In genomic region chr22:42814215-42814614, GRCh38 we compare ENCODE assay signal across 16 cellular contexts. TPM values are rescaled to one million over a fixed set of nuclear protein-coding genes. Genes with fewer than 3 reads are reported as not detected.
A peak's percentile ranks its signal among the peaks of the same experiment; 100 is the strongest.
DNase-seq lines count a peak whose midpoint lies in the region; ATAC-seq, FAIRE-seq and TF ChIP-seq lines count a peak whose summit lies in the region.
"Had no signal": no experiment of that assay in that cellular context is flagged by ENCODE, and none has a peak within 500 bp of the region (broad histone marks: within the 10 kb centered on the region; RNA-seq: fewer than 3 reads in every experiment).

No MANE protein-coding gene starts in this region.

- intact Hi-C loops in endothelial cell of umbilical vein (cut with micrococcal nuclease): no loop called here

- no peak for TF ChIP-seq POLR2A in endothelial cell of umbilical vein (IDR thresholded peaks at IDR 0.05; ENCODE audit: low read depth, low read length)

- H3K4me1 Mint-ChIP-seq in activated CD4-positive, alpha-beta memory T cell treated with anti-CD3 and anti-CD28 coated beads, Interleukin-2, amount 10 ng/mL, durations not matched to agents 7 days and 5 days: no peaks in the 10 kb centered on the region
- H3K4me1 Mint-ChIP-seq: activated CD8-positive, alpha-beta memory T cell treated with anti-CD3 and anti-CD28 coated beads, Interleukin-2, amount 10 ng/mL, durations not matched to agents 7 days and 5 days; GM23338 had no signal

- no peak overlapping the region for H3K9ac ChIP-seq in endothelial cell of umbilical vein (replicated peaks; ENCODE audit: extremely low read depth, insufficient read depth, low read length)

- H3K27ac Mint-ChIP-seq in activated CD4-positive, alpha-beta memory T cell treated with anti-CD3 and anti-CD28 coated beads, Interleukin-2, amount 10 ng/mL, durations not matched to agents 7 days and 5 days: no peak overlapping the region
- H3K27ac Mint-ChIP-seq: activated CD8-positive, alpha-beta memory T cell treated with anti-CD3 and anti-CD28 coated beads, Interleukin-2, amount 10 ng/mL, durations not matched to agents 7 days and 5 days; activated naive CD8-positive, alpha-beta T cell; GM23338 had no signal

- no peak for ATAC-seq in GM21390 (IDR thresholded peaks at IDR 0.05; ENCODE audit: unreplicated experiment)
- ATAC-seq: A549; activated CD8-positive, alpha-beta memory T cell treated with anti-CD3 and anti-CD28 coated beads, Interleukin-2, amount 10 ng/mL, durations not matched to agents 7 days and 5 days; GM23338 had no signal

- no TSS peak for BruUV-seq in endothelial cell of umbilical vein (replicated peaks; lab: Mats Ljungman, UMichigan)

- no peaks in the 10 kb centered on the region for H3K9me3 ChIP-seq in endothelial cell of umbilical vein (replicated peaks; ENCODE audit: control insufficient read depth, insufficient read depth, low read length)
- H3K9me3 ChIP-seq: A549, esophagus muscularis mucosa, neutrophil, transverse colon had no signal

- DNase-seq in NCI-H2227 (lab: John Stamatoyannopoulos, UW; ENCODE audit: unreplicated experiment) (peak; percentile 46), NCI-H2227 treated with DMSO at 0.1 percent for 48 hours (lab: John Stamatoyannopoulos, UW) (no peak), NCI-H69 (lab: John Stamatoyannopoulos, UW) (peak; percentile 98), endothelial cell of umbilical vein (ENCODE audit: low read depth, low spot score) (peak; percentile 80), retina (no peak)
- DNase-seq in activated CD4-positive, alpha-beta memory T cell treated with anti-CD3 and anti-CD28 coated beads, Interleukin-2, amount 10 ng/mL, durations not matched to agents 7 days and 5 days: no peak
- no peak for DNase-seq in NK-92 treated with Interleukin-12 subunit alpha and Interleukin-12 subunit beta, amount 100 ng/mL, for 24 hours (lab: John Stamatoyannopoulos, UW)
- DNase-seq: stimulated activated CD4-positive, alpha-beta T cell treated with anti-CD3 and anti-CD28 coated beads, Interleukin-15, amount 100 ng/mL, for 24 hours; transverse colon had no signal

- H3K4me3 ChIP-seq in endothelial cell of umbilical vein (replicated peaks in 1 of 3; ENCODE audit: insufficient read depth in 1 of 3, low read depth in 1 of 3, low read length in 3 of 3): no peak overlapping the region
- H3K4me3 ChIP-seq: A549, esophagus muscularis mucosa, GM23338, transverse colon had no signal

- CTCF ChIA-PET in endothelial cell of umbilical vein (lab: Charles Lee): interaction anchor here (0.6 to 1.4 kb wide), 5 partner anchors 8 to 357 kb away, joined by 3 read pairs; no protein-coding TSS in a partner anchor
- CTCF ChIA-PET in activated CD4-positive, alpha-beta memory T cell treated with anti-CD3 and anti-CD28 coated beads, Interleukin-2, amount 10 ng/mL, durations not matched to agents 7 days and 5 days (lab: Charles Lee): no interaction called here

- no peak overlapping the region for H3K27ac ChIP-seq in endothelial cell of umbilical vein (ENCODE audit: insufficient read depth, low read depth, low read length)
- H3K27ac ChIP-seq: A549, neutrophil, transverse colon had no signal

- H3K36me3 Mint-ChIP-seq in activated CD4-positive, alpha-beta memory T cell treated with anti-CD3 and anti-CD28 coated beads, Interleukin-2, amount 10 ng/mL, durations not matched to agents 7 days and 5 days (ENCODE audit: low read depth): peaks cover 22% of the 10 kb centered on the region

- peak; percentile 57 for FAIRE-seq in endothelial cell of umbilical vein (lab: Jason Lieb, UNC)
- FAIRE-seq: A549 had no signal

- no peaks in the 10 kb centered on the region for H3K27me3 ChIP-seq in endothelial cell of umbilical vein (ENCODE audit: control insufficient read depth in 2 of 2, insufficient read depth in 2 of 2, low read length in 2 of 2)
- H3K27me3 ChIP-seq: esophagus muscularis mucosa, neutrophil, transverse colon had no signal

- no peaks in the 10 kb centered on the region for H3K27me3 Mint-ChIP-seq in activated CD4-positive, alpha-beta memory T cell treated with anti-CD3 and anti-CD28 coated beads, Interleukin-2, amount 10 ng/mL, durations not matched to agents 7 days and 5 days
- H3K27me3 Mint-ChIP-seq: activated CD8-positive, alpha-beta memory T cell treated with anti-CD3 and anti-CD28 coated beads, Interleukin-2, amount 10 ng/mL, durations not matched to agents 7 days and 5 days; activated naive CD8-positive, alpha-beta T cell had no signal

- TF ChIP-seq CTCF in endothelial cell of umbilical vein (IDR thresholded peaks at IDR 0.05; ENCODE audit: extremely low read depth in 1 of 2, insufficient read depth in 1 of 2, low read depth in 1 of 2, low read length in 2 of 2): no peak

- H3K79me2 ChIP-seq in endothelial cell of umbilical vein (ENCODE audit: control insufficient read depth, insufficient read depth, low read length): no peaks in the 10 kb centered on the region

- dilution Hi-C loops in endothelial cell of umbilical vein (cut with MboI; ENCODE audit: extremely low pct_ligation_motif_present, low sequenced_read_pairs): no loop called here

- POLR2A ChIA-PET in endothelial cell of umbilical vein (lab: Charles Lee): no interaction called here
- POLR2A ChIA-PET in activated CD4-positive, alpha-beta memory T cell treated with anti-CD3 and anti-CD28 coated beads, Interleukin-2, amount 10 ng/mL, durations not matched to agents 7 days and 5 days (lab: Charles Lee): no interaction called here

- no peaks in the 10 kb centered on the region for H3K9me1 ChIP-seq in endothelial cell of umbilical vein (replicated peaks; ENCODE audit: control insufficient read depth, extremely low read depth, insufficient read depth, low read length)

- peaks cover 7 to 12% of the 10 kb centered on the region in 2 experiments for H3K36me3 ChIP-seq in endothelial cell of umbilical vein (ENCODE audit: control insufficient read depth in 2 of 2, extremely low read depth in 1 of 2, insufficient read depth in 2 of 2, low read length in 2 of 2)

- no peak overlapping the region for H2AFZ ChIP-seq in endothelial cell of umbilical vein (ENCODE audit: low read depth, low read length)
- H2AFZ ChIP-seq: GM23338 had no signal

- H4K20me1 ChIP-seq in endothelial cell of umbilical vein (replicated peaks; ENCODE audit: control insufficient read depth, extremely low read depth, insufficient read depth, low read length): no peaks in the 10 kb centered on the region

- no peak overlapping the region for H3K4me2 ChIP-seq in endothelial cell of umbilical vein (ENCODE audit: insufficient read depth, low read length)
- H3K4me2 ChIP-seq: A549, GM23338 had no signal

- H3K4me3 Mint-ChIP-seq in activated CD4-positive, alpha-beta memory T cell treated with anti-CD3 and anti-CD28 coated beads, Interleukin-2, amount 10 ng/mL, durations not matched to agents 7 days and 5 days: no peak overlapping the region
- H3K4me3 Mint-ChIP-seq: activated CD8-positive, alpha-beta memory T cell treated with anti-CD3 and anti-CD28 coated beads, Interleukin-2, amount 10 ng/mL, durations not matched to agents 7 days and 5 days; activated naive CD8-positive, alpha-beta T cell; GM23338 had no signal

- H3K4me1 ChIP-seq in endothelial cell of umbilical vein (ENCODE audit: control insufficient read depth, extremely low read depth, insufficient read depth, low read length): peaks cover 3% of the 10 kb centered on the region
- H3K4me1 ChIP-seq: A549 had no signal

- H3K9me3 Mint-ChIP-seq in activated CD4-positive, alpha-beta memory T cell treated with anti-CD3 and anti-CD28 coated beads, Interleukin-2, amount 10 ng/mL, durations not matched to agents 7 days and 5 days: no peaks in the 10 kb centered on the region
- H3K9me3 Mint-ChIP-seq: GM23338 had no signal

TF ChIP-seq in endothelial cell of umbilical vein, 7 proteins besides CTCF, POLR2A, EP300 and RAD21:
- TF ChIP-seq MAX (IDR thresholded peaks at IDR 0.05; ENCODE audit: insufficient read depth, insufficient read length): no peak
- TF ChIP-seq EZH2 (IDR thresholded peaks at IDR 0.05; ENCODE audit: borderline replicate concordance, low read depth, low read length, severe bottlenecking): no peak
- no peak for TF ChIP-seq POLR2AphosphoS5 (IDR thresholded peaks at IDR 0.05; ENCODE audit: insufficient read depth, low read depth, low read length)
TF ChIP-seq in endothelial cell of umbilical vein: peak in this region for 0.

RNA-seq across cellular contexts. Expression of gene ARFGAP3, which starts 42.9 kb away (rescaled TPM):
- 33.4 and 40.2 TPM in 2 replicates for total RNA-seq in endothelial cell of umbilical vein
- polyA plus RNA-seq in endothelial cell of umbilical vein: 23.6 and 29.1 TPM in 2 replicates
- 23.4 and 26.7 TPM in 2 replicates for polyA plus RNA-seq in endothelial cell of umbilical vein (2011; cell fraction: cytosol; rRNA removed)
- polyA plus RNA-seq in endothelial cell of umbilical vein (2011; cell fraction: nucleus; rRNA removed): 37.7 and 42.1 TPM in 2 replicates
- polyA plus RNA-seq in endothelial cell of umbilical vein (2012): 26.1 and 27.9 TPM in 2 replicates
- 37.5 and 39.3 TPM in 2 replicates for polyA minus RNA-seq in endothelial cell of umbilical vein
- 10.3 TPM for polyA minus RNA-seq in endothelial cell of umbilical vein (2011; cell fraction: cytosol; rRNA and poly(A)+ RNA removed)
- polyA minus RNA-seq in endothelial cell of umbilical vein (2011; cell fraction: nucleus; rRNA and poly(A)+ RNA removed): 26.4 and 28.7 TPM in 2 replicates
- total RNA-seq in activated CD4-positive, alpha-beta memory T cell treated with anti-CD3 and anti-CD28 coated beads, Interleukin-2, amount 10 ng/mL, durations not matched to agents 7 days and 5 days: 10 to 100 TPM; 41.1 to 42.1 TPM

Comparison
In these comparisons a context has a peak if more than half of its experiments do, and no peak if none do; other contexts are left out.
1. DNase-seq: peak in NCI-H2227 (single experiment), NCI-H69 (single experiment) and endothelial cell of umbilical vein (single experiment); none in NCI-H2227 treated with DMSO at 0.1 percent for 48 hours (single experiment), activated CD4-positive, alpha-beta memory T cell treated with anti-CD3 and anti-CD28 coated beads, Interleukin-2, amount 10 ng/mL, durations not matched to agents 7 days and 5 days (single experiment), retina (single experiment) and NK-92 treated with Interleukin-12 subunit alpha and Interleukin-12 subunit beta, amount 100 ng/mL, for 24 hours (single experiment).